1 cellular context compared by ENCODE assay signal in the genomic region with DNA sequence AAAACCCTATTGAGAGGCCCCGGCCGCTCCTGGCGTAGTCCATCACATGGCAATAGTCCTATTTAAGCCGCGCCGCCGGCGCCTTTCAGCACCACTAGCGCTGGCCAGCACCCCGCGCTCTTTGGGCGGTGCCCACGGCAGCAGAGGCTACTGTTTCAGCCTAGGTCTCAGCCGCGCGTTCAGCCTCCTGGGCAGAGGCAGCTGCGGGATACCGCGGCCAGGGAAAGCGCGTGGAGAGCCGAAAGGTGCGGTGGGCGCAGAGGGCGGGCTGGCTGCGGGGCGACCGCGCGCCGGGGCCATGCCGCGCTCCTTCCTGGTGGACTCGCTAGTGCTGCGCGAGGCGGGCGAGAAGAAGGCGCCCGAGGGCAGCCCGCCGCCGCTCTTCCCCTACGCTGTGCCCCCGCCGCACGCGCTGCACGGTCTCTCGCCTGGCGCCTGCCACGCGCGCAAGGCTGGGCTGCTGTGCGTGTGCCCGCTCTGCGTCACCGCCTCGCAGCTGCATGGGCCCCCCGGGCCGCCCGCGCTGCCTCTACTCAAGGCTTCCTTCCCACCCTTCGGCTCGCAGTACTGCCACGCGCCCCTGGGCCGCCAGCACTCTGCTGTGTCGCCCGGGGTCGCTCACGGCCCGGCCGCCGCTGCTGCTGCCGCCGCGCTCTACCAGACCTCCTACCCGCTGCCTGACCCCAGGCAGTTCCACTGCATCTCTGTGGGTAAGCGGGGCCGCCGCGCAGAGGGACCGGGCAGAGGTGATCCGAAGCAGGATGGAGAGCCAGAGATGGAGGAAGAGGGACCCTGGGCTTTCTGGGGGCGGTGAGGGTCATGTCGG.
A peak's percentile ranks its signal among the peaks of the same experiment; 100 is the strongest.
TF ChIP-seq lines count a peak whose summit lies in the region.

A gene (plus strand): TSS at position 91 of the 826 bp plus-strand sequence. CDS start 208 bp downstream, at position 299.

TF ChIP-seq in HepG2, 621 proteins besides CTCF, POLR2A, EP300 and RAD21 (continued from another document and continues in another):
- TF ChIP-seq TBL1XR1 (IDR thresholded peaks at IDR 0.05; ENCODE audit: borderline replicate concordance, low read length, partially characterized antibody), result no peak
- TF ChIP-seq, protein P1, sequence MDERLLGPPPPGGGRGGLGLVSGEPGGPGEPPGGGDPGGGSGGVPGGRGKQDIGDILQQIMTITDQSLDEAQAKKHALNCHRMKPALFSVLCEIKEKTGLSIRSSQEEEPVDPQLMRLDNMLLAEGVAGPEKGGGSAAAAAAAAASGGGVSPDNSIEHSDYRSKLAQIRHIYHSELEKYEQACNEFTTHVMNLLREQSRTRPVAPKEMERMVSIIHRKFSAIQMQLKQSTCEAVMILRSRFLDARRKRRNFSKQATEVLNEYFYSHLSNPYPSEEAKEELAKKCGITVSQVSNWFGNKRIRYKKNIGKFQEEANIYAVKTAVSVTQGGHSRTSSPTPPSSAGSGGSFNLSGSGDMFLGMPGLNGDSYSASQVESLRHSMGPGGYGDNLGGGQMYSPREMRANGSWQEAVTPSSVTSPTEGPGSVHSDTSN (CRISPR knock-in tag; IDR thresholded peaks at IDR 0.05), result no peak
- TF ChIP-seq HES4 (CRISPR knock-in tag; IDR thresholded peaks at IDR 0.05; ENCODE audit: borderline replicate concordance), result no peak
- TF ChIP-seq, protein P2, sequence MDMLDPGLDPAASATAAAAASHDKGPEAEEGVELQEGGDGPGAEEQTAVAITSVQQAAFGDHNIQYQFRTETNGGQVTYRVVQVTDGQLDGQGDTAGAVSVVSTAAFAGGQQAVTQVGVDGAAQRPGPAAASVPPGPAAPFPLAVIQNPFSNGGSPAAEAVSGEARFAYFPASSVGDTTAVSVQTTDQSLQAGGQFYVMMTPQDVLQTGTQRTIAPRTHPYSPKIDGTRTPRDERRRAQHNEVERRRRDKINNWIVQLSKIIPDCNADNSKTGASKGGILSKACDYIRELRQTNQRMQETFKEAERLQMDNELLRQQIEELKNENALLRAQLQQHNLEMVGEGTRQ (IDR thresholded peaks at IDR 0.05; ENCODE audit: low read depth, low read length), result no peak
- TF ChIP-seq, protein P2 (CRISPR knock-in tag; IDR thresholded peaks at IDR 0.05; ENCODE audit: borderline replicate concordance), result no peak
- TF ChIP-seq ZNF335 (CRISPR knock-in tag; IDR thresholded peaks at IDR 0.05), result no peak
- TF ChIP-seq ZNF850 (CRISPR knock-in tag; conservative IDR thresholded peaks at IDR 0.05), result no peak
- TF ChIP-seq POLR2AphosphoS2 (IDR thresholded peaks at IDR 0.05; ENCODE audit: low read depth, low read length), result no peak
- no peak for TF ChIP-seq ZC3H13 (CRISPR knock-in tag; IDR thresholded peaks at IDR 0.05)
- 0 out of 2 replicates have a peak, but pooled peaks have one; percentile 28 for TF ChIP-seq ZNF644 (CRISPR knock-in tag; IDR thresholded peaks at IDR 0.05; ENCODE audit: low read depth)
- TF ChIP-seq, protein P3, sequence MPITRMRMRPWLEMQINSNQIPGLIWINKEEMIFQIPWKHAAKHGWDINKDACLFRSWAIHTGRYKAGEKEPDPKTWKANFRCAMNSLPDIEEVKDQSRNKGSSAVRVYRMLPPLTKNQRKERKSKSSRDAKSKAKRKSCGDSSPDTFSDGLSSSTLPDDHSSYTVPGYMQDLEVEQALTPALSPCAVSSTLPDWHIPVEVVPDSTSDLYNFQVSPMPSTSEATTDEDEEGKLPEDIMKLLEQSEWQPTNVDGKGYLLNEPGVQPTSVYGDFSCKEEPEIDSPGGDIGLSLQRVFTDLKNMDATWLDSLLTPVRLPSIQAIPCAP (CRISPR knock-in tag; IDR thresholded peaks at IDR 0.05; ENCODE audit: low read depth), result no peak
- TF ChIP-seq, protein P4, sequence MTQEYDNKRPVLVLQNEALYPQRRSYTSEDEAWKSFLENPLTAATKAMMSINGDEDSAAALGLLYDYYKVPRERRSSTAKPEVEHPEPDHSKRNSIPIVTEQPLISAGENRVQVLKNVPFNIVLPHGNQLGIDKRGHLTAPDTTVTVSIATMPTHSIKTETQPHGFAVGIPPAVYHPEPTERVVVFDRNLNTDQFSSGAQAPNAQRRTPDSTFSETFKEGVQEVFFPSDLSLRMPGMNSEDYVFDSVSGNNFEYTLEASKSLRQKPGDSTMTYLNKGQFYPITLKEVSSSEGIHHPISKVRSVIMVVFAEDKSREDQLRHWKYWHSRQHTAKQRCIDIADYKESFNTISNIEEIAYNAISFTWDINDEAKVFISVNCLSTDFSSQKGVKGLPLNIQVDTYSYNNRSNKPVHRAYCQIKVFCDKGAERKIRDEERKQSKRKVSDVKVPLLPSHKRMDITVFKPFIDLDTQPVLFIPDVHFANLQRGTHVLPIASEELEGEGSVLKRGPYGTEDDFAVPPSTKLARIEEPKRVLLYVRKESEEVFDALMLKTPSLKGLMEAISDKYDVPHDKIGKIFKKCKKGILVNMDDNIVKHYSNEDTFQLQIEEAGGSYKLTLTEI (CRISPR knock-in tag; conservative IDR thresholded peaks at IDR 0.05), result no peak
- TF ChIP-seq CENPT (CRISPR knock-in tag; IDR thresholded peaks at IDR 0.05; ENCODE audit: low read depth), result no peak
- TF ChIP-seq U2AF1 (optimal IDR thresholded peaks at IDR 0.05; ENCODE audit: low read depth, low read length), result no peak
- TF ChIP-seq PLRG1 (conservative IDR thresholded peaks at IDR 0.05), result no peak
- TF ChIP-seq SPEN (CRISPR knock-in tag; IDR thresholded peaks at IDR 0.05; ENCODE audit: low read depth), result no peak
- no peak for TF ChIP-seq JARID2 (CRISPR knock-in tag; IDR thresholded peaks at IDR 0.05; ENCODE audit: insufficient replicate concordance)
- 0 out of 2 replicates have a peak, but pooled peaks have one; percentile 52 for TF ChIP-seq ZNF331 (CRISPR knock-in tag; IDR thresholded peaks at IDR 0.05)
- TF ChIP-seq, protein P5, sequence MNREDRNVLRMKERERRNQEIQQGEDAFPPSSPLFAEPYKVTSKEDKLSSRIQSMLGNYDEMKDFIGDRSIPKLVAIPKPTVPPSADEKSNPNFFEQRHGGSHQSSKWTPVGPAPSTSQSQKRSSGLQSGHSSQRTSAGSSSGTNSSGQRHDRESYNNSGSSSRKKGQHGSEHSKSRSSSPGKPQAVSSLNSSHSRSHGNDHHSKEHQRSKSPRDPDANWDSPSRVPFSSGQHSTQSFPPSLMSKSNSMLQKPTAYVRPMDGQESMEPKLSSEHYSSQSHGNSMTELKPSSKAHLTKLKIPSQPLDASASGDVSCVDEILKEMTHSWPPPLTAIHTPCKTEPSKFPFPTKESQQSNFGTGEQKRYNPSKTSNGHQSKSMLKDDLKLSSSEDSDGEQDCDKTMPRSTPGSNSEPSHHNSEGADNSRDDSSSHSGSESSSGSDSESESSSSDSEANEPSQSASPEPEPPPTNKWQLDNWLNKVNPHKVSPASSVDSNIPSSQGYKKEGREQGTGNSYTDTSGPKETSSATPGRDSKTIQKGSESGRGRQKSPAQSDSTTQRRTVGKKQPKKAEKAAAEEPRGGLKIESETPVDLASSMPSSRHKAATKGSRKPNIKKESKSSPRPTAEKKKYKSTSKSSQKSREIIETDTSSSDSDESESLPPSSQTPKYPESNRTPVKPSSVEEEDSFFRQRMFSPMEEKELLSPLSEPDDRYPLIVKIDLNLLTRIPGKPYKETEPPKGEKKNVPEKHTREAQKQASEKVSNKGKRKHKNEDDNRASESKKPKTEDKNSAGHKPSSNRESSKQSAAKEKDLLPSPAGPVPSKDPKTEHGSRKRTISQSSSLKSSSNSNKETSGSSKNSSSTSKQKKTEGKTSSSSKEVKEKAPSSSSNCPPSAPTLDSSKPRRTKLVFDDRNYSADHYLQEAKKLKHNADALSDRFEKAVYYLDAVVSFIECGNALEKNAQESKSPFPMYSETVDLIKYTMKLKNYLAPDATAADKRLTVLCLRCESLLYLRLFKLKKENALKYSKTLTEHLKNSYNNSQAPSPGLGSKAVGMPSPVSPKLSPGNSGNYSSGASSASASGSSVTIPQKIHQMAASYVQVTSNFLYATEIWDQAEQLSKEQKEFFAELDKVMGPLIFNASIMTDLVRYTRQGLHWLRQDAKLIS (CRISPR knock-in tag; IDR thresholded peaks at IDR 0.05), result no peak
- TF ChIP-seq NR3C1 (CRISPR knock-in tag; IDR thresholded peaks at IDR 0.05), result no peak
- TF ChIP-seq, protein P6, sequence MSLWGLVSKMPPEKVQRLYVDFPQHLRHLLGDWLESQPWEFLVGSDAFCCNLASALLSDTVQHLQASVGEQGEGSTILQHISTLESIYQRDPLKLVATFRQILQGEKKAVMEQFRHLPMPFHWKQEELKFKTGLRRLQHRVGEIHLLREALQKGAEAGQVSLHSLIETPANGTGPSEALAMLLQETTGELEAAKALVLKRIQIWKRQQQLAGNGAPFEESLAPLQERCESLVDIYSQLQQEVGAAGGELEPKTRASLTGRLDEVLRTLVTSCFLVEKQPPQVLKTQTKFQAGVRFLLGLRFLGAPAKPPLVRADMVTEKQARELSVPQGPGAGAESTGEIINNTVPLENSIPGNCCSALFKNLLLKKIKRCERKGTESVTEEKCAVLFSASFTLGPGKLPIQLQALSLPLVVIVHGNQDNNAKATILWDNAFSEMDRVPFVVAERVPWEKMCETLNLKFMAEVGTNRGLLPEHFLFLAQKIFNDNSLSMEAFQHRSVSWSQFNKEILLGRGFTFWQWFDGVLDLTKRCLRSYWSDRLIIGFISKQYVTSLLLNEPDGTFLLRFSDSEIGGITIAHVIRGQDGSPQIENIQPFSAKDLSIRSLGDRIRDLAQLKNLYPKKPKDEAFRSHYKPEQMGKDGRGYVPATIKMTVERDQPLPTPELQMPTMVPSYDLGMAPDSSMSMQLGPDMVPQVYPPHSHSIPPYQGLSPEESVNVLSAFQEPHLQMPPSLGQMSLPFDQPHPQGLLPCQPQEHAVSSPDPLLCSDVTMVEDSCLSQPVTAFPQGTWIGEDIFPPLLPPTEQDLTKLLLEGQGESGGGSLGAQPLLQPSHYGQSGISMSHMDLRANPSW (CRISPR knock-in tag; IDR thresholded peaks at IDR 0.05; ENCODE audit: borderline replicate concordance), result no peak
- TF ChIP-seq ZNF234 (CRISPR knock-in tag; conservative IDR thresholded peaks at IDR 0.05), result no peak
- TF ChIP-seq ZNF484 (CRISPR knock-in tag; IDR thresholded peaks at IDR 0.05; ENCODE audit: borderline replicate concordance, low read depth), result no peak
- TF ChIP-seq STAG1 (CRISPR knock-in tag; IDR thresholded peaks at IDR 0.05), result no peak
- TF ChIP-seq ZNF749 (CRISPR knock-in tag; IDR thresholded peaks at IDR 0.05; ENCODE audit: borderline replicate concordance), result 0 out of 2 replicates have a peak, but pooled peaks have one; percentile 38
- TF ChIP-seq SP4 (CRISPR knock-in tag; IDR thresholded peaks at IDR 0.05), result no peak
- no peak for TF ChIP-seq KDM5A (IDR thresholded peaks at IDR 0.05; ENCODE audit: borderline replicate concordance, low read length)
- TF ChIP-seq, protein P7, sequence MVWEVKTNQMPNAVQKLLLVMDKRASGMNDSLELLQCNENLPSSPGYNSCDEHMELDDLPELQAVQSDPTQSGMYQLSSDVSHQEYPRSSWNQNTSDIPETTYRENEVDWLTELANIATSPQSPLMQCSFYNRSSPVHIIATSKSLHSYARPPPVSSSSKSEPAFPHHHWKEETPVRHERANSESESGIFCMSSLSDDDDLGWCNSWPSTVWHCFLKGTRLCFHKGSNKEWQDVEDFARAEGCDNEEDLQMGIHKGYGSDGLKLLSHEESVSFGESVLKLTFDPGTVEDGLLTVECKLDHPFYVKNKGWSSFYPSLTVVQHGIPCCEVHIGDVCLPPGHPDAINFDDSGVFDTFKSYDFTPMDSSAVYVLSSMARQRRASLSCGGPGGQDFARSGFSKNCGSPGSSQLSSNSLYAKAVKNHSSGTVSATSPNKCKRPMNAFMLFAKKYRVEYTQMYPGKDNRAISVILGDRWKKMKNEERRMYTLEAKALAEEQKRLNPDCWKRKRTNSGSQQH (CRISPR knock-in tag; IDR thresholded peaks at IDR 0.05; ENCODE audit: low read depth), result 0 out of 2 replicates have a peak, but pooled peaks have one; percentile 56
- no peak for TF ChIP-seq MIER3 (CRISPR knock-in tag; IDR thresholded peaks at IDR 0.05; ENCODE audit: borderline replicate concordance)
- TF ChIP-seq, protein P8, sequence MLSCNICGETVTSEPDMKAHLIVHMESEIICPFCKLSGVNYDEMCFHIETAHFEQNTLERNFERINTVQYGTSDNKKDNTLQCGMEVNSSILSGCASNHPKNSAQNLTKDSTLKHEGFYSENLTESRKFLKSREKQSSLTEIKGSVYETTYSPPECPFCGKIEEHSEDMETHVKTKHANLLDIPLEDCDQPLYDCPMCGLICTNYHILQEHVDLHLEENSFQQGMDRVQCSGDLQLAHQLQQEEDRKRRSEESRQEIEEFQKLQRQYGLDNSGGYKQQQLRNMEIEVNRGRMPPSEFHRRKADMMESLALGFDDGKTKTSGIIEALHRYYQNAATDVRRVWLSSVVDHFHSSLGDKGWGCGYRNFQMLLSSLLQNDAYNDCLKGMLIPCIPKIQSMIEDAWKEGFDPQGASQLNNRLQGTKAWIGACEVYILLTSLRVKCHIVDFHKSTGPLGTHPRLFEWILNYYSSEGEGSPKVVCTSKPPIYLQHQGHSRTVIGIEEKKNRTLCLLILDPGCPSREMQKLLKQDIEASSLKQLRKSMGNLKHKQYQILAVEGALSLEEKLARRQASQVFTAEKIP (CRISPR knock-in tag; IDR thresholded peaks at IDR 0.05; ENCODE audit: borderline replicate concordance), result no peak
- TF ChIP-seq, protein P9, sequence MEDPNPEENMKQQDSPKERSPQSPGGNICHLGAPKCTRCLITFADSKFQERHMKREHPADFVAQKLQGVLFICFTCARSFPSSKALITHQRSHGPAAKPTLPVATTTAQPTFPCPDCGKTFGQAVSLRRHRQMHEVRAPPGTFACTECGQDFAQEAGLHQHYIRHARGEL (CRISPR knock-in tag; IDR thresholded peaks at IDR 0.05), result no peak
- no peak for TF ChIP-seq ZNF709 (CRISPR knock-in tag; IDR thresholded peaks at IDR 0.05)
- no peak for TF ChIP-seq CENPX (CRISPR knock-in tag; IDR thresholded peaks at IDR 0.05)
- TF ChIP-seq SNAI1 (CRISPR knock-in tag; IDR thresholded peaks at IDR 0.05; ENCODE audit: borderline replicate concordance), result no peak
- TF ChIP-seq ZNF549 (CRISPR knock-in tag; IDR thresholded peaks at IDR 0.05), result no peak
- no peak for TF ChIP-seq ZNF660 (CRISPR knock-in tag; IDR thresholded peaks at IDR 0.05; ENCODE audit: borderline replicate concordance, low read depth)
- TF ChIP-seq HNRNPLL (IDR thresholded peaks at IDR 0.05; ENCODE audit: low read depth, low read length, poor library complexity, severe bottlenecking), result peak; percentile 87
- TF ChIP-seq, protein P10, sequence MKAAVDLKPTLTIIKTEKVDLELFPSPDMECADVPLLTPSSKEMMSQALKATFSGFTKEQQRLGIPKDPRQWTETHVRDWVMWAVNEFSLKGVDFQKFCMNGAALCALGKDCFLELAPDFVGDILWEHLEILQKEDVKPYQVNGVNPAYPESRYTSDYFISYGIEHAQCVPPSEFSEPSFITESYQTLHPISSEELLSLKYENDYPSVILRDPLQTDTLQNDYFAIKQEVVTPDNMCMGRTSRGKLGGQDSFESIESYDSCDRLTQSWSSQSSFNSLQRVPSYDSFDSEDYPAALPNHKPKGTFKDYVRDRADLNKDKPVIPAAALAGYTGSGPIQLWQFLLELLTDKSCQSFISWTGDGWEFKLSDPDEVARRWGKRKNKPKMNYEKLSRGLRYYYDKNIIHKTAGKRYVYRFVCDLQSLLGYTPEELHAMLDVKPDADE (CRISPR knock-in tag; IDR thresholded peaks at IDR 0.05), result no peak
- TF ChIP-seq TEAD2 (CRISPR knock-in tag; IDR thresholded peaks at IDR 0.05), result no peak
- TF ChIP-seq CREM (IDR thresholded peaks at IDR 0.05), result no peak
- no peak for TF ChIP-seq CREM (CRISPR knock-in tag; IDR thresholded peaks at IDR 0.05)
